ENCODE assay signal across 22 cellular contexts in the genomic region with DNA sequence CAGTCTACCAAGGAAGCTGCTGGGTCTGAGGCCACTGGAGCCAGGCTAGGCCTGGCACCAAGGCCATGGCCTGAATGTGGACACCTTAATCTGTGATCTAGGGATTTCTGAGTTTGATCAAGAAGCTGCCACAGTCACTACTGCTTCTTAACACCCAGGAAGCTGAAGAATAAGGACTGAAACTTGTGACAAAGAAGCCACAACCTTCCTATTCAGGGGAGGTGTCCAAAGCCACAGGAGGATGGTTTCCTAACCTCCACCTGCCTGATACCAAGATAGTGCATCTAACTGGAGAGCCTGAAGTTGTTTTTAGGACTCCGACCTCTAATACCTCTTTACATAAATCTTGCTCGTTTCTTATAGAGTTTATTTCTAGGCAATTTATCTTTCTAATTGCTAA. TPM values are rescaled to one million over a fixed set of nuclear protein-coding genes. Genes with fewer than 3 reads are reported as not detected.
DNase-seq lines count a peak whose midpoint lies in the region; ATAC-seq and TF ChIP-seq lines count a peak whose summit lies in the region.
"Had no signal": no experiment of that assay in that cellular context is flagged by ENCODE, and none has a peak within 500 bp of the region (broad histone marks: within the 10 kb centered on the region; RNA-seq: fewer than 3 reads in every experiment).

No MANE protein-coding gene starts in this region.

- DNase-seq in stimulated activated CD4-positive, alpha-beta T cell treated with anti-CD3 and anti-CD28 coated beads, Interleukin-1b, Interleukin-23, amount 100 ng/mL, for 48 hours: peak; percentile 5
- no peak for DNase-seq in stimulated activated CD4-positive, alpha-beta T cell treated with anti-CD3 and anti-CD28 coated beads, Interleukin-4, amount 100 ng/mL, for 4 hours
- peak; percentile 51 for DNase-seq in activated CD4-positive, alpha-beta memory T cell treated with anti-CD3 and anti-CD28 coated beads, Interleukin-2, amount 10 ng/mL, durations not matched to agents 7 days and 5 days
- DNase-seq in stimulated activated naive CD8-positive, alpha-beta T cell treated with anti-CD3 and anti-CD28 coated beads, Interleukin-15, Interleukin-2, amounts not matched to agents 100 U/mL and 50 U/mL, for 24 hours: no peak
- no peak for DNase-seq in G401 (ENCODE audit: low spot score)
- DNase-seq in DMS153 (lab: John Stamatoyannopoulos, UW): no peak
- no peak for DNase-seq in GM10266 (ENCODE audit: extremely low spot score)
- DNase-seq: activated effector memory CD4-positive, alpha-beta T cell treated with anti-CD3 and anti-CD28 coated beads, Interleukin-2, amount 50 U/mL, for 16 hours; CD4-positive, alpha-beta T cell; effector CD8-positive, alpha-beta T cell; hypothalamus; mucosa of descending colon; MV-4-11; NCI-H2029; NCI-H345; NCI-H82; PC-9; SHP77 treated with DMSO at 0.1 percent for 48 hours; stimulated activated CD4-positive, alpha-beta T cell treated with anti-CD3 and anti-CD28 coated beads, Interleukin-4, amount 100 ng/mL, for 1 hour had no signal

- H3K27me3 Mint-ChIP-seq in activated CD4-positive, alpha-beta memory T cell treated with anti-CD3 and anti-CD28 coated beads, Interleukin-2, amount 10 ng/mL, durations not matched to agents 7 days and 5 days: peaks cover 15% of the 10 kb centered on the region
- H3K27me3 Mint-ChIP-seq: progenitor cell of endocrine pancreas had no signal

- H3K9me3 Mint-ChIP-seq in activated CD4-positive, alpha-beta memory T cell treated with anti-CD3 and anti-CD28 coated beads, Interleukin-2, amount 10 ng/mL, durations not matched to agents 7 days and 5 days: peaks cover 13% of the 10 kb centered on the region
- H3K9me3 Mint-ChIP-seq: CD4-positive, alpha-beta T cell had no signal

- in situ Hi-C loops in G401 (cut with HindIII; ENCODE audit: low sequenced_read_pairs): no loop called here

- no peak for TF ChIP-seq CTCF in GM10266 (IDR thresholded peaks at IDR 0.05; ENCODE audit: control insufficient read depth, insufficient read depth, low read depth, missing control alignments)

- CTCF ChIA-PET in activated CD4-positive, alpha-beta memory T cell treated with anti-CD3 and anti-CD28 coated beads, Interleukin-2, amount 10 ng/mL, durations not matched to agents 7 days and 5 days (lab: Charles Lee): no interaction called here

- ATAC-seq in HG02763 (IDR thresholded peaks at IDR 0.05; ENCODE audit: unreplicated experiment): peak; percentile 45
- ATAC-seq in stimulated activated naive CD8-positive, alpha-beta T cell treated with anti-CD3 and anti-CD28 coated beads, Interleukin-15, Interleukin-2, amounts not matched to agents 100 U/mL and 50 U/mL, for 24 hours: peak; percentile 70
- ATAC-seq: esophagus mucosa, mucosa of descending colon had no signal

- peaks cover 18% of the 10 kb centered on the region for H3K36me3 Mint-ChIP-seq in activated CD4-positive, alpha-beta memory T cell treated with anti-CD3 and anti-CD28 coated beads, Interleukin-2, amount 10 ng/mL, durations not matched to agents 7 days and 5 days (ENCODE audit: low read depth)

- H3K4me3 Mint-ChIP-seq in activated CD4-positive, alpha-beta memory T cell treated with anti-CD3 and anti-CD28 coated beads, Interleukin-2, amount 10 ng/mL, durations not matched to agents 7 days and 5 days: peak overlapping the region; percentile 55
- H3K4me3 Mint-ChIP-seq: CD4-positive, alpha-beta T cell had no signal

- H3K27ac Mint-ChIP-seq in activated CD4-positive, alpha-beta memory T cell treated with anti-CD3 and anti-CD28 coated beads, Interleukin-2, amount 10 ng/mL, durations not matched to agents 7 days and 5 days: peak overlapping the region; percentile 77
- H3K27ac Mint-ChIP-seq: CD4-positive, alpha-beta T cell; progenitor cell of endocrine pancreas had no signal

- POLR2A ChIA-PET in activated CD4-positive, alpha-beta memory T cell treated with anti-CD3 and anti-CD28 coated beads, Interleukin-2, amount 10 ng/mL, durations not matched to agents 7 days and 5 days (lab: Charles Lee): no interaction called here

- peaks cover 56% of the 10 kb centered on the region for H3K4me1 Mint-ChIP-seq in activated CD4-positive, alpha-beta memory T cell treated with anti-CD3 and anti-CD28 coated beads, Interleukin-2, amount 10 ng/mL, durations not matched to agents 7 days and 5 days

RNA-seq across cellular contexts. Expression of gene ANO10, which starts 5.5 kb away (rescaled TPM):
- 10 to 100 TPM; 19.9 TPM for total RNA-seq in activated CD4-positive, alpha-beta memory T cell treated with anti-CD3 and anti-CD28 coated beads, Interleukin-2, amount 10 ng/mL, durations not matched to agents 7 days and 5 days
- 24.1 and 24.5 TPM in 2 replicates for total RNA-seq in G401 (2014; rRNA removed; shearing (Covaris generic))

Comparison
In these comparisons a context has a peak if more than half of its experiments do, and no peak if none do; other contexts are left out.
1. DNase-seq: peak in stimulated activated CD4-positive, alpha-beta T cell treated with anti-CD3 and anti-CD28 coated beads, Interleukin-1b, Interleukin-23, amount 100 ng/mL, for 48 hours (single experiment) and activated CD4-positive, alpha-beta memory T cell treated with anti-CD3 and anti-CD28 coated beads, Interleukin-2, amount 10 ng/mL, durations not matched to agents 7 days and 5 days (single experiment); none in stimulated activated CD4-positive, alpha-beta T cell treated with anti-CD3 and anti-CD28 coated beads, Interleukin-4, amount 100 ng/mL, for 4 hours (0 of 2), stimulated activated naive CD8-positive, alpha-beta T cell treated with anti-CD3 and anti-CD28 coated beads, Interleukin-15, Interleukin-2, amounts not matched to agents 100 U/mL and 50 U/mL, for 24 hours (single experiment), G401 (single experiment), DMS153 (single experiment) and GM10266 (single experiment).